In the genomic region with DNA sequence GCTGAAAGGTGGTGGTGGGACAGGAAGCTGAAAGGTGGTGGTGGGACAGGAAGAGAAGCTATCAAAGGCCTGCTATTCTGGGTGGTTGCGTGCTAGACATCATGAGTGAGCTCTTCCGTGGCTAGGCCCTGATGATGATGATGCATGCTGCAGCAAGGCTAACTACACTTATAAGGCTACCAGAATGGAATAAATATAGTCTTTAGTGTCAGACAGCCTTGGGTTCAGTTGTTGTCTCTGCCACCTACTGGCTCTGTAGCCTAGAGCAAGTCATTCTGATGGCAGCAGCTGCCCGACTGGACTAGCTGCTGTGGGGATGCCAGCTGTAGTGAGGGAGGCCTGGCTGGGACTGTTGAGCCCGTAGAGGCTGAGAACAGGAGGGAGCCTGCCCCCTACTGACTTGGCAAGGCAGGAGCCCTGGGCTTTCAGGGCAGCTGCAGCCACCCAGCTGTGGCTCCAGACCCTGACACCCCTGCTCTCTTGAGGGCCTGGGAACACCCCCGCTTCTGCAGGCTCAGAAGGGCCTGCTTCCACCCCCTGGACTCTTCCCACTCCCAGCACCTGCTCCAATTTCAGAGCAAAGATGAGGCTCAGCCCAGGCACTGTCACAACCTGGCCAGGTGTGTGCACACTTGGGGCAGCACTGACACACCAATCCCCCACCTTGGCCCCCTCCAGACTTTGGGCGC, we compare ENCODE assay signal across 10 cellular contexts. TPM values are rescaled to one million over a fixed set of nuclear protein-coding genes. Genes with fewer than 3 reads are reported as not detected.
A peak's percentile ranks its signal among the peaks of the same experiment; 100 is the strongest.
DNase-seq lines count a peak whose midpoint lies in the region; ATAC-seq, FAIRE-seq and TF ChIP-seq lines count a peak whose summit lies in the region.
"Had no signal": no experiment of that assay in that cellular context is flagged by ENCODE, and none has a peak within 500 bp of the region (broad histone marks: within the 10 kb centered on the region; RNA-seq: fewer than 3 reads in every experiment).

No MANE protein-coding gene starts in this region.

- CTCF ChIA-PET in RWPE1 (lab: Yijun Ruan, JAX) = no interaction called here

- TF ChIP-seq CTCF in bronchial epithelial cell (IDR thresholded peaks at IDR 0.05; ENCODE audit: insufficient read depth, low read length, severe bottlenecking) (peak; percentile 56), prostate gland (IDR thresholded peaks at IDR 0.05) (peak in 1 of 4 experiments; percentile 5), RWPE1 (conservative IDR thresholded peaks at IDR 0.05; ENCODE audit: low read depth) (no peak)

- FAIRE-seq in bronchial epithelial cell (lab: Jason Lieb, UNC) = no peak
- FAIRE-seq: TTC549 had no signal

- 76% methylated on average over 6 of the region's 6 CpGs for WGBS in prostate gland

- ATAC-seq in GM18520 (IDR thresholded peaks at IDR 0.05; ENCODE audit: unreplicated experiment) (peak; percentile 86), HG02885 (IDR thresholded peaks at IDR 0.05; ENCODE audit: poor library complexity, unreplicated experiment) (peak; percentile 73)

- peak overlapping the region; percentile 22 for H3K4me3 Mint-ChIP-seq in T-helper 1 cell treated with Interleukin-12 subunit alpha and Interleukin-12 subunit beta and Interleukin-4 antibody, amounts not matched to agents 30 μg/mL and 1 μg/mL, for 36 hours

- no peak for TF ChIP-seq POLR2A in prostate gland (IDR thresholded peaks at IDR 0.05)

- no peaks in the 10 kb centered on the region for H3K27me3 ChIP-seq in bronchial epithelial cell (ENCODE audit: control insufficient read depth, insufficient read depth, low read length)
- no peaks in the 10 kb centered on the region for H3K27me3 ChIP-seq in prostate gland (replicated peaks; ENCODE audit: insufficient read depth)
- H3K27me3 ChIP-seq: neutrophil had no signal

- POLR2A ChIA-PET in RWPE1 (lab: Yijun Ruan, JAX; ENCODE audit: low non-redundant PET) = no interaction called here

- peaks cover 72% of the 10 kb centered on the region for H3K36me3 Mint-ChIP-seq in T-helper 1 cell treated with Interleukin-12 subunit alpha and Interleukin-12 subunit beta and Interleukin-4 antibody, amounts not matched to agents 30 μg/mL and 1 μg/mL, for 36 hours (ENCODE audit: low read depth)

- H3K27me3 Mint-ChIP-seq in T-helper 1 cell treated with Interleukin-12 subunit alpha and Interleukin-12 subunit beta and Interleukin-4 antibody, amounts not matched to agents 30 μg/mL and 1 μg/mL, for 36 hours (ENCODE audit: low read depth) = no peaks in the 10 kb centered on the region

- peaks cover 69% of the 10 kb centered on the region for H3K4me1 Mint-ChIP-seq in T-helper 1 cell treated with Interleukin-12 subunit alpha and Interleukin-12 subunit beta and Interleukin-4 antibody, amounts not matched to agents 30 μg/mL and 1 μg/mL, for 36 hours (ENCODE audit: low read depth)

- H3K4me1 ChIP-seq in prostate gland (replicated peaks) = no peaks in the 10 kb centered on the region

- DNase-seq in bronchial epithelial cell (ENCODE audit: low read depth) (peak; percentile 44), cortex of kidney (lab: John Stamatoyannopoulos, UW) (no peak), prostate gland (ENCODE audit: low spot score) (no peak), RWPE1 (ENCODE audit: low spot score) (no peak)
- peak; percentile 51 for DNase-seq in stimulated activated CD8-positive, alpha-beta memory T cell treated with anti-CD3 and anti-CD28 coated beads, Interleukin-4, amount 100 ng/mL, for 24 hours (ENCODE audit: low read depth)

- H3K9me3 Mint-ChIP-seq in T-helper 1 cell treated with Interleukin-12 subunit alpha and Interleukin-12 subunit beta and Interleukin-4 antibody, amounts not matched to agents 30 μg/mL and 1 μg/mL, for 36 hours = no peaks in the 10 kb centered on the region

- H3K9me3 ChIP-seq in prostate gland = no peaks in the 10 kb centered on the region
- H3K9me3 ChIP-seq: neutrophil had no signal

- intact Hi-C loops in prostate gland (cut with DNase I) = no loop called here

- H3K4me3 ChIP-seq in bronchial epithelial cell (ENCODE audit: low read depth, low read length) (no peak overlapping the region), prostate gland (no peak overlapping the region)

- peak overlapping the region; percentile 93 for H3K27ac Mint-ChIP-seq in T-helper 1 cell treated with Interleukin-12 subunit alpha and Interleukin-12 subunit beta and Interleukin-4 antibody, amounts not matched to agents 30 μg/mL and 1 μg/mL, for 36 hours

- no peak overlapping the region for H3K27ac ChIP-seq in prostate gland
- no peak overlapping the region for H3K27ac ChIP-seq in RWPE1
- H3K27ac ChIP-seq: neutrophil had no signal

- H3K36me3 ChIP-seq in bronchial epithelial cell (ENCODE audit: control insufficient read depth, insufficient read depth, low read length) = no peaks in the 10 kb centered on the region
- no peaks in the 10 kb centered on the region for H3K36me3 ChIP-seq in prostate gland
- H3K36me3 ChIP-seq: neutrophil had no signal

RNA-seq across cellular contexts. Expression of gene ZBED2, which starts 21.4 kb away (rescaled TPM):
- total RNA-seq in bronchial epithelial cell (6.3 and 8.2 TPM in 2 replicates), prostate gland (under 1 TPM in 1 of 2 donors, not detected in 1; 0.68 TPM)

RNA-seq across cellular contexts. Expression of gene PLCXD2, which starts 57.9 kb away (rescaled TPM):
- 12.1 and 30.5 TPM in 2 replicates for total RNA-seq in bronchial epithelial cell
- 1 to 10 TPM; 1.0 to 3.1 TPM for total RNA-seq in prostate gland

Comparison
In these comparisons a context has a peak if more than half of its experiments do, and no peak if none do; other contexts are left out.
1. DNase-seq: peak in bronchial epithelial cell (single experiment) and stimulated activated CD8-positive, alpha-beta memory T cell treated with anti-CD3 and anti-CD28 coated beads, Interleukin-4, amount 100 ng/mL, for 24 hours (single experiment); none in cortex of kidney (single experiment), prostate gland (single experiment) and RWPE1 (single experiment).